ENCODE assay signal across 21 cellular contexts in the genomic region with DNA sequence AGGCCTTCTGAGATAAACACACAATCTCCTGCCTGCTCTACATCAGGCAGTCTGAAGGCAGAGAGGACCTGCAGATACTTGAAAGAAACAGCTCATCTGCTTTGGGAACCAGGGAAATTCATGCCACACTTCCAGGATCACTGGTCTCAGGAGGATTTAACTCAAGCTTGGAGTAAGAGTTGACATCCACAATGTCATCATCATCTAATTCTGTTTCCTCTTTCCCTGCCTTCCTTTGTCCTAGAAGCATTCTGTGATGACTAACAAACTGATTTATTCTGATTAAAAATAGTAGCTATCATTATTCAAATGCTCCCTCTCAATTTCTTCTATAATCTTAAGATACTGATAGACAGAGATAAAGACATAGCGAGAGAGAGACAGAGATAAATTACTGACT.
"Had no signal": no experiment of that assay in that cellular context is flagged by ENCODE, and none has a peak within 500 bp of the region (broad histone marks: within the 10 kb centered on the region; RNA-seq: fewer than 3 reads in every experiment).

No MANE protein-coding gene starts in this region.

- H3K4me1 Mint-ChIP-seq: naive B cell, nephron had no signal

- H2AFZ ChIP-seq: hepatocyte had no signal

- H3K27ac ChIP-seq: hepatocyte, sigmoid colon, stomach had no signal

- DNase-seq: cerebellar nuclear complex; effector memory CD8-positive, alpha-beta T cell; erythroblast; foreskin fibroblast; left colon; left ventricle myocardium superior; mesenchymal stem cell; naive B cell; sigmoid colon; small intestine; stimulated activated CD4-positive, alpha-beta T cell treated with anti-CD3 and anti-CD28 coated beads, Interleukin-12 subunit alpha, Interleukin-12 subunit beta, amount 100 ng/mL, for 4 hours; stimulated activated naive CD4-positive, alpha-beta T cell; stomach; substantia nigra had no signal

- H3K4me2 ChIP-seq: hepatocyte had no signal

- H3K9me3 ChIP-seq: sigmoid colon, stomach had no signal

- H3K27ac Mint-ChIP-seq: dendritic cell treated with granulocyte-macrophage colony-stimulating factor and Interleukin-4, amounts not matched to agents 40 ng/mL and 50 ng/mL, for 4 days; effector memory CD8-positive, alpha-beta T cell; naive B cell; nephron; type B pancreatic cell had no signal

- H3K4me3 ChIP-seq: hepatocyte, lung, sigmoid colon, stomach had no signal

- H3K4me1 ChIP-seq: sigmoid colon, stomach had no signal

- H3K4me3 Mint-ChIP-seq: dendritic cell treated with granulocyte-macrophage colony-stimulating factor and Interleukin-4, amounts not matched to agents 40 ng/mL and 50 ng/mL, for 4 days; effector memory CD8-positive, alpha-beta T cell; naive B cell; nephron; type B pancreatic cell had no signal

- H3K27me3 Mint-ChIP-seq: dendritic cell treated with granulocyte-macrophage colony-stimulating factor and Interleukin-4, amounts not matched to agents 40 ng/mL and 50 ng/mL, for 4 days; effector memory CD8-positive, alpha-beta T cell; type B pancreatic cell had no signal

- FAIRE-seq: colon, small intestine, urothelium cell line had no signal

- H3K9me3 Mint-ChIP-seq: dendritic cell treated with granulocyte-macrophage colony-stimulating factor and Interleukin-4, amounts not matched to agents 40 ng/mL and 50 ng/mL, for 4 days; naive B cell; nephron; type B pancreatic cell had no signal

- H3K79me2 ChIP-seq: hepatocyte had no signal

- ATAC-seq: effector memory CD8-positive, alpha-beta T cell; left colon; left ventricle myocardium superior had no signal

- H3K36me3 Mint-ChIP-seq: naive B cell, type B pancreatic cell had no signal

- H3K36me3 ChIP-seq: sigmoid colon, stomach had no signal

- H3K27me3 ChIP-seq: hepatocyte, sigmoid colon, stomach had no signal
